19 cellular contexts compared by ENCODE assay signal in the genomic region with DNA sequence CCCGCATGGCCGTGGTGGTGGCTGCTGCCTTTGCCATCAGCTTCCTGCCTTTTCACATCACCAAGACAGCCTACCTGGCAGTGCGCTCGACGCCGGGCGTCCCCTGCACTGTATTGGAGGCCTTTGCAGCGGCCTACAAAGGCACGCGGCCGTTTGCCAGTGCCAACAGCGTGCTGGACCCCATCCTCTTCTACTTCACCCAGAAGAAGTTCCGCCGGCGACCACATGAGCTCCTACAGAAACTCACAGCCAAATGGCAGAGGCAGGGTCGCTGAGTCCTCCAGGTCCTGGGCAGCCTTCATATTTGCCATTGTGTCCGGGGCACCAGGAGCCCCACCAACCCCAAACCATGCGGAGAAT. TPM values are rescaled to one million over a fixed set of nuclear protein-coding genes. Genes with fewer than 3 reads are reported as not detected.
DNase-seq lines count a peak whose midpoint lies in the region; ATAC-seq, FAIRE-seq and TF ChIP-seq lines count a peak whose summit lies in the region.
"Had no signal": no experiment of that assay in that cellular context is flagged by ENCODE, and none has a peak within 500 bp of the region (broad histone marks: within the 10 kb centered on the region; RNA-seq: fewer than 3 reads in every experiment).

No MANE protein-coding gene starts in this region.

- whole genome bisulfite sequencing in IMR-90 (ENCODE audit: extremely low coverage in 2 of 2, insufficient read length in 1 of 2), 2 experiments: no CpG with 5 or more reads among the region's 18 CpGs
- WGBS in spleen, 5 donors: 89 to 95% (median 94%) methylated on average over 11 to 18 of the region's 18 CpGs

- H3K4me1 Mint-ChIP-seq in stimulated activated naive B cell treated with anti-CD40 and anti-IgM and Interleukin-4, amounts not matched to agents 10 μg/mL and 1 μg/mL and 100 μg/mL, for 72 hours: peaks cover 6 to 14% of the 10 kb centered on the region in 2 donors

- no TSS peak for BruUV-seq in IMR-90 (replicated peaks; lab: Mats Ljungman, UMichigan)

- no peak for TF ChIP-seq CTCF in IMR-90 (conservative IDR thresholded peaks at IDR 0.05; ENCODE audit: low read depth, low read length)
- TF ChIP-seq CTCF in kidney (IDR thresholded peaks at IDR 0.05; ENCODE audit: borderline replicate concordance, extremely low read depth, insufficient read depth): no peak
- TF ChIP-seq CTCF in spleen (IDR thresholded peaks at IDR 0.05 in 8 of 11, conservative IDR thresholded peaks at IDR 0.05 in 3 of 11): no peak

- no peak for TF ChIP-seq POLR2A in IMR-90 (IDR thresholded peaks at IDR 0.05; ENCODE audit: low read depth, low read length)
- TF ChIP-seq POLR2A in spleen (IDR thresholded peaks at IDR 0.05): no peak

- H3K36me3 Mint-ChIP-seq in stimulated activated naive B cell treated with anti-CD40 and anti-IgM and Interleukin-4, amounts not matched to agents 10 μg/mL and 1 μg/mL and 100 μg/mL, for 72 hours: no peaks in the 10 kb centered on the region
- H3K36me3 Mint-ChIP-seq: CD4-positive, alpha-beta memory T cell had no signal

- no peaks in the 10 kb centered on the region for H3K27me3 ChIP-seq in IMR-90 (ENCODE audit: control insufficient read depth, insufficient read depth, low read length)
- H3K27me3 ChIP-seq in spleen (replicated peaks in 1 of 7): peaks cover 0 to 11% (median 0%) of the 10 kb centered on the region in 7 donors
- H3K27me3 ChIP-seq in SJCRH30: peaks cover 4% of the 10 kb centered on the region; the same call in 1 of the 2 replicates

- no peak overlapping the region for H3K56ac ChIP-seq in IMR-90 (ENCODE audit: extremely low read depth, insufficient read depth, low read length)

- no peak overlapping the region for H3K9ac ChIP-seq in IMR-90 (ENCODE audit: low read depth, low read length)
- no peak overlapping the region for H3K9ac ChIP-seq in kidney (ENCODE audit: low read length in 2 of 2)
- H3K9ac ChIP-seq: GM23248 had no signal

- H3K27me3 Mint-ChIP-seq in stimulated activated naive B cell treated with anti-CD40 and anti-IgM and Interleukin-4, amounts not matched to agents 10 μg/mL and 1 μg/mL and 100 μg/mL, for 72 hours: peaks cover 26 to 31% of the 10 kb centered on the region in 2 donors

- no peak for FAIRE-seq in kidney (lab: Jason Lieb, UNC)
- FAIRE-seq: GM12891 had no signal

- H4K20me1 ChIP-seq in IMR-90 (ENCODE audit: insufficient read depth, low read length): no peaks in the 10 kb centered on the region

- H3K23ac ChIP-seq in IMR-90 (ENCODE audit: low read depth, low read length): no peak overlapping the region

- ATAC-seq in IMR-90 (ENCODE audit: low read depth): no peak
- ATAC-seq in stimulated activated naive B cell treated with anti-CD40 and anti-IgM and Interleukin-4, amounts not matched to agents 10 μg/mL and 1 μg/mL and 100 μg/mL, for 72 hours (replicated peaks): no peak
- ATAC-seq: HCT116 had no signal

- POLR2A ChIA-PET in IMR-90 (lab: Charles Lee; ENCODE audit: unreplicated experiment): no interaction called here

- no peak overlapping the region for H3K27ac Mint-ChIP-seq in stimulated activated naive B cell treated with anti-CD40 and anti-IgM and Interleukin-4, amounts not matched to agents 10 μg/mL and 1 μg/mL and 100 μg/mL, for 72 hours
- H3K27ac Mint-ChIP-seq: CD4-positive, alpha-beta memory T cell; H9 had no signal

- no peak overlapping the region for H3K4me3 ChIP-seq in IMR-90 (ENCODE audit: insufficient read depth, low read depth, low read length)
- H3K4me3 ChIP-seq in kidney (ENCODE audit: low read length in 2 of 2): no peak overlapping the region
- H3K4me3 ChIP-seq in spleen: no peak overlapping the region
- H3K4me3 ChIP-seq in SJCRH30: no peak overlapping the region
- H3K4me3 ChIP-seq: GM23248 had no signal

- no peak overlapping the region for H2BK15ac ChIP-seq in IMR-90 (ENCODE audit: low read depth, low read length)

- H3K4me1 ChIP-seq in IMR-90 (ENCODE audit: control insufficient read depth, insufficient read depth, low read length) (peaks cover 3% of the 10 kb centered on the region), kidney (ENCODE audit: control insufficient read depth in 1 of 2, insufficient read depth in 1 of 2, low read depth in 1 of 2, low read length in 2 of 2) (no peaks in the 10 kb centered on the region), spleen (peaks cover 4 to 38% (median 22%) of the 10 kb centered on the region in 6 donors), SJCRH30 (no peaks in the 10 kb centered on the region)

- no peak overlapping the region for H3K27ac ChIP-seq in IMR-90 (ENCODE audit: insufficient read depth, low read length)
- H3K27ac ChIP-seq in kidney (ENCODE audit: low read depth in 2 of 2, low read length in 2 of 2): no peak overlapping the region
- H3K27ac ChIP-seq in spleen: no peak overlapping the region
- H3K27ac ChIP-seq in SJCRH30: no peak overlapping the region
- H3K27ac ChIP-seq: GM23248 had no signal

- H2BK20ac ChIP-seq in IMR-90 (ENCODE audit: low read depth, low read length): no peak overlapping the region

- no peaks in the 10 kb centered on the region for H3K36me3 ChIP-seq in IMR-90 (ENCODE audit: control insufficient read depth, insufficient read depth, low read length)
- no peaks in the 10 kb centered on the region for H3K36me3 ChIP-seq in kidney (ENCODE audit: control insufficient read depth in 1 of 2, insufficient read depth in 2 of 2, low read length in 2 of 2)
- H3K36me3 ChIP-seq in spleen: peaks cover 0 to 56% (median 11%) of the 10 kb centered on the region in 6 donors
- no peaks in the 10 kb centered on the region for H3K36me3 ChIP-seq in SJCRH30

- H3K4me2 ChIP-seq in IMR-90 (ENCODE audit: low read depth, low read length): no peak overlapping the region

- H3K4me3 Mint-ChIP-seq in stimulated activated naive B cell treated with anti-CD40 and anti-IgM and Interleukin-4, amounts not matched to agents 10 μg/mL and 1 μg/mL and 100 μg/mL, for 72 hours: no peak overlapping the region
- H3K4me3 Mint-ChIP-seq: H9 had no signal

- no peaks in the 10 kb centered on the region for H3K9me3 ChIP-seq in IMR-90 (ENCODE audit: control insufficient read depth, insufficient read depth, low read length)
- no peaks in the 10 kb centered on the region for H3K9me3 ChIP-seq in kidney (ENCODE audit: control insufficient read depth in 1 of 2, low read length in 2 of 2)
- no peaks in the 10 kb centered on the region for H3K9me3 ChIP-seq in spleen
- H3K9me3 ChIP-seq in SJCRH30 (replicated peaks): no peaks in the 10 kb centered on the region

- H3K79me1 ChIP-seq in IMR-90 (ENCODE audit: low read depth in 1 of 2, low read length in 2 of 2): no peaks in the 10 kb centered on the region

- H2BK5ac ChIP-seq in IMR-90 (ENCODE audit: low read depth, low read length, poor library complexity, severe bottlenecking): no peak overlapping the region

- no peak overlapping the region for H3K14ac ChIP-seq in IMR-90 (replicated peaks; ENCODE audit: low read depth, low read length)

- no peak overlapping the region; the same call in 1 of the 2 replicates for H2AK5ac ChIP-seq in IMR-90 (ENCODE audit: low read depth, low read length)

- no peaks in the 10 kb centered on the region for H3K9me3 Mint-ChIP-seq in stimulated activated naive B cell treated with anti-CD40 and anti-IgM and Interleukin-4, amounts not matched to agents 10 μg/mL and 1 μg/mL and 100 μg/mL, for 72 hours
- H3K9me3 Mint-ChIP-seq: CD4-positive, alpha-beta memory T cell; H9 had no signal

- H3K9me1 ChIP-seq in IMR-90 (ENCODE audit: insufficient read depth, low read length): peaks cover 12% of the 10 kb centered on the region

- H2AFZ ChIP-seq in IMR-90 (replicated peaks; ENCODE audit: low read length, poor library complexity): peak overlapping the region; percentile 13
- H2AFZ ChIP-seq: GM23248 had no signal

- no peak overlapping the region for H3K4ac ChIP-seq in IMR-90 (ENCODE audit: low read depth, low read length)

- dilution Hi-C loops in IMR-90 (cut with HindIII; ENCODE audit: low sequenced_read_pairs, unreplicated experiment): no loop called here

- DNase-seq in IMR-90 (no peak), kidney (peak; percentile 50), spleen (peak; percentile 56), SJCRH30 (no peak)
- DNase-seq in activated CD4-positive, CD25-positive, alpha-beta regulatory T cell (lab: John Stamatoyannopoulos, UW): no peak
- no peak for DNase-seq in stimulated activated naive B cell treated with anti-CD40 and anti-IgM and Interleukin-4, amounts not matched to agents 10 μg/mL and 1 μg/mL and 100 μg/mL, for 72 hours
- DNase-seq: C1 segment of cervical spinal cord; Calu3; CD4-positive, alpha-beta memory T cell; COR-L47; DMS53; DMS79 treated with DMSO at 0.1 percent for 48 hours; GF-D8; GM23248; H9 had no signal

- no peak overlapping the region for H2BK120ac ChIP-seq in IMR-90 (ENCODE audit: low read depth, low read length)

- intact Hi-C loops in IMR-90 (cut with micrococcal nuclease): no loop called here
- intact Hi-C loops in kidney (cut with DNase I): loop anchor here (10.0 kb wide), 1 partner anchor 98 kb away; no protein-coding TSS in a partner anchor
- intact Hi-C loops in spleen (cut with DNase I; ENCODE audit: low total_unique reads): no loop called here

- no peak overlapping the region for H4K91ac ChIP-seq in IMR-90 (ENCODE audit: insufficient read depth, low read depth, low read length)

- TF ChIP-seq RAD21 in IMR-90 (IDR thresholded peaks at IDR 0.05; ENCODE audit: low read length): no peak

- H4K5ac ChIP-seq in IMR-90 (ENCODE audit: low read depth, low read length): no peak overlapping the region

- H2AK9ac ChIP-seq in IMR-90 (replicated peaks; ENCODE audit: low read depth, low read length, poor library complexity): no peak overlapping the region

- in situ Hi-C loops in IMR-90 (cut with MboI; ENCODE audit: low sequenced_read_pairs): loop anchor here (5.0 kb wide), 1 partner anchor 40 kb away; no protein-coding TSS in a partner anchor

- CTCF ChIA-PET in IMR-90 (lab: Yijun Ruan, JAX): interaction anchor here (1.3 kb wide), 1 partner anchor 38 kb away, joined by 6 read pairs; no protein-coding TSS in a partner anchor

- H3K18ac ChIP-seq in IMR-90 (ENCODE audit: low read depth, low read length): no peak overlapping the region

- H4K8ac ChIP-seq in IMR-90 (ENCODE audit: low read depth in 2 of 2, low read length in 2 of 2): no peak overlapping the region

RNA-seq across cellular contexts. Expression of a gene that starts 10.9 kb away (rescaled TPM):
- 19.4 and 21.7 TPM in 2 replicates for total RNA-seq in IMR-90 (2012; rRNA removed)
- 97.7 and 128 TPM in 2 replicates for polyA plus RNA-seq in IMR-90 (2012; rRNA removed)
- 30.1 and 51.0 TPM in 2 replicates for polyA plus RNA-seq in IMR-90 (2012; cell fraction: cytosol; rRNA removed)
- polyA plus RNA-seq in IMR-90 (2012; cell fraction: nucleus; rRNA removed; ENCODE audit: low replicate concordance): 388 and 880 TPM in 2 replicates
- total RNA-seq in kidney: 68.2 TPM
- polyA plus RNA-seq in kidney (ENCODE audit: insufficient read depth, low read depth, low replicate concordance): 36.6 TPM
- 10 to 100 TPM; 21.5 to 48.5 (median 41.6) TPM for total RNA-seq in spleen
- 10 to 100 TPM in 1 of 3 donors, 1 to 10 TPM in 2; 5.1 to 17.0 (median 6.3) TPM for polyA plus RNA-seq in spleen
- total RNA-seq in SJCRH30 (2014; rRNA removed; shearing (Covaris generic)): 7.8 and 12.0 TPM in 2 replicates
- polyA plus RNA-seq: CD4-positive, alpha-beta memory T cell had no signal

RNA-seq across cellular contexts. Expression of a gene that starts 25.1 kb away (rescaled TPM):
- under 0.01 TPM in 1 of 2 replicates, not detected in the other for total RNA-seq in IMR-90 (2012; rRNA removed)
- polyA plus RNA-seq in IMR-90 (2012; rRNA removed): 0.37 and 0.44 TPM in 2 replicates
- polyA plus RNA-seq in IMR-90 (2012; cell fraction: cytosol; rRNA removed): 0.67 TPM in 1 of 2 replicates, not detected in the other
- 0.45 and 1.5 TPM in 2 replicates for polyA plus RNA-seq in IMR-90 (2012; cell fraction: nucleus; rRNA removed; ENCODE audit: low replicate concordance)
- total RNA-seq in kidney: 17.9 TPM
- polyA plus RNA-seq in kidney (ENCODE audit: insufficient read depth, low read depth, low replicate concordance): 6.7 TPM
- 100 to 1,000 TPM in 1 of 7 donors, 10 to 100 TPM in 6; 41.1 to 109 (median 63.9) TPM for total RNA-seq in spleen
- 10 to 100 TPM in 2 of 3 donors, 1 to 10 TPM in 1; 8.2 to 25.2 (median 10.6) TPM for polyA plus RNA-seq in spleen
- total RNA-seq in SJCRH30 (2014; rRNA removed; shearing (Covaris generic)): 0.08 TPM in 1 of 2 replicates, not detected in the other
- total RNA-seq: A172, Calu3, G401, H9 had no signal
- polyA plus RNA-seq: CD4-positive, alpha-beta memory T cell had no signal

Comparison
In these comparisons a context has a peak if more than half of its experiments do, and no peak if none do; other contexts are left out.
1. DNase-seq: peak in kidney (single experiment) and spleen (single experiment); none in IMR-90 (single experiment), activated CD4-positive, CD25-positive, alpha-beta regulatory T cell (0 of 4), stimulated activated naive B cell treated with anti-CD40 and anti-IgM and Interleukin-4, amounts not matched to agents 10 μg/mL and 1 μg/mL and 100 μg/mL, for 72 hours (single experiment) and SJCRH30 (0 of 2).
2. RNA of a gene that starts 25.1 kb away (total RNA-seq): 41.1 to 109 TPM in spleen and 17.9 TPM in kidney (single experiment); under 0.01 TPM in IMR-90 and 0.08 TPM in SJCRH30; every median in the first group is over 10 times any median in the second.